Comparison of ENCODE assay signal across 10 cellular contexts in genomic region chr16:17346774-17347569, GRCh38.
A peak's percentile ranks its signal among the peaks of the same experiment; 100 is the strongest.
DNase-seq lines count a peak whose midpoint lies in the region; ATAC-seq and TF ChIP-seq lines count a peak whose summit lies in the region.
"Had no signal": no experiment of that assay in that cellular context is flagged by ENCODE, and none has a peak within 500 bp of the region (broad histone marks: within the 10 kb centered on the region; RNA-seq: fewer than 3 reads in every experiment).

No MANE protein-coding gene starts in this region.

- intact Hi-C loops in esophagus squamous epithelium (cut with DNase I): no loop called here
- intact Hi-C loops in dorsolateral prefrontal cortex (cut with DNase I): no loop called here
- intact Hi-C loops in breast epithelium (cut with DNase I; ENCODE audit: low total_unique reads): no loop called here

- no peak overlapping the region for H3K9ac ChIP-seq in skeletal muscle tissue (ENCODE audit: low read depth in 1 of 3, low read length in 3 of 3)

- H3K36me3 ChIP-seq in Peyer's patch: no peaks in the 10 kb centered on the region
- H3K36me3 ChIP-seq in esophagus squamous epithelium: no peaks in the 10 kb centered on the region
- H3K36me3 ChIP-seq in skeletal muscle tissue (ENCODE audit: control insufficient read depth in 3 of 3, insufficient read depth in 3 of 3, low read length in 3 of 3): no peaks in the 10 kb centered on the region
- no peaks in the 10 kb centered on the region for H3K36me3 ChIP-seq in breast epithelium
- H3K36me3 ChIP-seq: SJCRH30 had no signal

- H3K9me3 ChIP-seq in Peyer's patch (no peaks in the 10 kb centered on the region), esophagus squamous epithelium (no peaks in the 10 kb centered on the region), skeletal muscle tissue (ENCODE audit: control insufficient read depth in 3 of 3, low read length in 3 of 3) (no peaks in the 10 kb centered on the region), breast epithelium (no peaks in the 10 kb centered on the region)
- H3K9me3 ChIP-seq: SJCRH30 had no signal

- H3K4me3 ChIP-seq in Peyer's patch (no peak overlapping the region), esophagus squamous epithelium (no peak overlapping the region), skeletal muscle tissue (ENCODE audit: low read length in 3 of 3) (no peak overlapping the region), dorsolateral prefrontal cortex (no peak overlapping the region), breast epithelium (no peak overlapping the region)
- H3K4me3 ChIP-seq: SJCRH30 had no signal

- no peak for TF ChIP-seq POLR2A in Peyer's patch (IDR thresholded peaks at IDR 0.05)
- no peak for TF ChIP-seq POLR2A in esophagus squamous epithelium (IDR thresholded peaks at IDR 0.05)
- TF ChIP-seq POLR2A in breast epithelium (IDR thresholded peaks at IDR 0.05): no peak

- 61% methylated on average over 10 of the region's 10 CpGs for WGBS in esophagus squamous epithelium, 2 donors

- H3K27me3 ChIP-seq in Peyer's patch (no peaks in the 10 kb centered on the region), esophagus squamous epithelium (no peaks in the 10 kb centered on the region), skeletal muscle tissue (ENCODE audit: control insufficient read depth in 3 of 3, insufficient read depth in 3 of 3, low read length in 3 of 3) (no peaks in the 10 kb centered on the region), dorsolateral prefrontal cortex (no peaks in the 10 kb centered on the region), breast epithelium (no peaks in the 10 kb centered on the region)
- H3K27me3 ChIP-seq: SJCRH30 had no signal

- peak overlapping the region; percentile 29 to 57 (median 52) for H3K27ac ChIP-seq in Peyer's patch
- H3K27ac ChIP-seq in esophagus squamous epithelium: peak overlapping the region in 3 of 4 donors; percentile 55 to 75 (median 72)
- H3K27ac ChIP-seq in skeletal muscle tissue (ENCODE audit: low read depth, low read length): peak overlapping the region; percentile 58
- no peak overlapping the region for H3K27ac ChIP-seq in dorsolateral prefrontal cortex
- H3K27ac ChIP-seq in breast epithelium: no peak overlapping the region
- H3K27ac ChIP-seq: SJCRH30 had no signal

- DNase-seq in GM13976 (ENCODE audit: low spot score) (peak; percentile 56), Peyer's patch (peak in 1 of 3 donors; percentile 63), esophagus squamous epithelium (lab: John Stamatoyannopoulos, UW) (no peak), C1 segment of cervical spinal cord (lab: John Stamatoyannopoulos, UW) (no peak), dorsolateral prefrontal cortex (no peak), breast epithelium (ENCODE audit: low spot score in 2 of 2) (no peak)
- DNase-seq: NCI-H1436, SJCRH30 had no signal

- H3K4me1 ChIP-seq in Peyer's patch (peaks cover 0 to 41% (median 26%) of the 10 kb centered on the region in 4 donors), esophagus squamous epithelium (peaks cover 19 to 75% (median 36%) of the 10 kb centered on the region in 3 donors), skeletal muscle tissue (ENCODE audit: control insufficient read depth in 3 of 3, insufficient read depth in 3 of 3, low read length in 3 of 3) (peaks cover 14 to 31% (median 21%) of the 10 kb centered on the region in 3 donors), breast epithelium (no peaks in the 10 kb centered on the region)
- H3K4me1 ChIP-seq: SJCRH30 had no signal

- in situ Hi-C loops in GM13976 (cut with MboI; ENCODE audit: low sequenced_read_pairs, unreplicated experiment): loop anchor here (10.0 kb wide), 1 partner anchor 62 kb away; no protein-coding TSS in a partner anchor

- peak; percentile 17 for TF ChIP-seq CTCF in GM13976 (IDR thresholded peaks at IDR 0.05; ENCODE audit: borderline replicate concordance, control extremely low read depth, extremely low read depth, insufficient read depth, missing control alignments)
- no peak for TF ChIP-seq CTCF in Peyer's patch (IDR thresholded peaks at IDR 0.05)
- no peak for TF ChIP-seq CTCF in esophagus squamous epithelium (IDR thresholded peaks at IDR 0.05)
- no peak for TF ChIP-seq CTCF in dorsolateral prefrontal cortex (IDR thresholded peaks at IDR 0.05 in 54 of 56, conservative IDR thresholded peaks at IDR 0.05 in 2 of 56; ENCODE audit: low read depth in 1 of 56, partially characterized antibody in 56 of 56)
- TF ChIP-seq CTCF in breast epithelium (IDR thresholded peaks at IDR 0.05): no peak

- no peak for ATAC-seq in GM21528 (IDR thresholded peaks at IDR 0.05; ENCODE audit: low FRiP score, unreplicated experiment)

Comparison
In these comparisons a context has a peak if more than half of its experiments do, and no peak if none do; other contexts are left out.
1. H3K27ac ChIP-seq: peak in Peyer's patch (4 of 4), esophagus squamous epithelium (3 of 4) and skeletal muscle tissue (single experiment); none in dorsolateral prefrontal cortex (0 of 59) and breast epithelium (0 of 2).